Comparison of ENCODE assay signal across 19 cellular contexts in genomic region chr1:184049291-184049690, GRCh38. TPM values are rescaled to one million over a fixed set of nuclear protein-coding genes. Genes with fewer than 3 reads are reported as not detected.
DNase-seq lines count a peak whose midpoint lies in the region; ATAC-seq, FAIRE-seq and TF ChIP-seq lines count a peak whose summit lies in the region.
"Had no signal": no experiment of that assay in that cellular context is flagged by ENCODE, and none has a peak within 500 bp of the region (broad histone marks: within the 10 kb centered on the region; RNA-seq: fewer than 3 reads in every experiment).

No MANE protein-coding gene starts in this region.

- H3K27me3 Mint-ChIP-seq in progenitor cell of endocrine pancreas: peaks cover 8% of the 10 kb centered on the region

- no peaks in the 10 kb centered on the region for H3K9me3 ChIP-seq in HAP-1
- H3K9me3 ChIP-seq: BLaER1 had no signal

- no peak overlapping the region for H3K4me3 Mint-ChIP-seq in progenitor cell of endocrine pancreas (ENCODE audit: low read depth)
- H3K4me3 Mint-ChIP-seq: B cell; CD8-positive, alpha-beta T cell had no signal

- FAIRE-seq in D721Med (lab: Jason Lieb, UNC): peak; percentile 51
- FAIRE-seq: GM12891, H54 had no signal

- H3K36me3 ChIP-seq in HAP-1 (replicated peaks): no peaks in the 10 kb centered on the region

- H3K36me3 Mint-ChIP-seq in progenitor cell of endocrine pancreas (ENCODE audit: insufficient read depth): peaks cover 1% of the 10 kb centered on the region

- in situ Hi-C loops in HAP-1 (cut with MboI; ENCODE audit: low sequenced_read_pairs): loop anchor here (25.0 kb wide), 1 partner anchor 412 kb away; the partner anchor contains the start of gene ARPC5

- no peak for ATAC-seq in GM18511 (IDR thresholded peaks at IDR 0.05; ENCODE audit: unreplicated experiment)
- ATAC-seq: CD8-positive, alpha-beta T cell had no signal

- H3K9me3 Mint-ChIP-seq in progenitor cell of endocrine pancreas (ENCODE audit: low read depth): no peaks in the 10 kb centered on the region
- H3K9me3 Mint-ChIP-seq: CD4-positive, CD25-positive, alpha-beta regulatory T cell; CD8-positive, alpha-beta T cell had no signal

- peak; percentile 13 for DNase-seq in NCI-H1105 treated with DMSO at 0.1 percent for 48 hours (lab: John Stamatoyannopoulos, UW)
- DNase-seq in NCI-H1105 (lab: John Stamatoyannopoulos, UW): no peak
- no peak for DNase-seq in D721Med (ENCODE audit: insufficient read length, low spot score)
- DNase-seq in HAP-1 (ENCODE audit: low spot score in 2 of 2): peak; percentile 57 to 94
- DNase-seq in progenitor cell of endocrine pancreas (ENCODE audit: low spot score, unreplicated experiment): no peak
- no peak for DNase-seq in occipital lobe (lab: John Stamatoyannopoulos, UW)
- no peak for DNase-seq in COLO829 (ENCODE audit: low spot score)
- DNase-seq: CD4-positive, CD25-positive, alpha-beta regulatory T cell; CD8-positive, alpha-beta T cell; DMS53; DMS79 treated with DMSO at 0.1 percent for 48 hours; GF-D8; GOT3; HCEC 1CT had no signal

- TF ChIP-seq CTCF in D721Med (IDR thresholded peaks at IDR 0.05; ENCODE audit: insufficient read depth, missing control alignments) (no peak), progenitor cell of endocrine pancreas (IDR thresholded peaks at IDR 0.05; ENCODE audit: unreplicated experiment) (no peak)

- peaks cover 12% of the 10 kb centered on the region for H3K4me1 Mint-ChIP-seq in progenitor cell of endocrine pancreas (ENCODE audit: low read depth)

- no peaks in the 10 kb centered on the region for H3K27me3 ChIP-seq in HAP-1 (ENCODE audit: low read depth)
- H3K27me3 ChIP-seq: BLaER1 had no signal

- H3K27ac Mint-ChIP-seq in progenitor cell of endocrine pancreas: peak overlapping the region; percentile 3
- H3K27ac Mint-ChIP-seq: B cell; CD4-positive, CD25-positive, alpha-beta regulatory T cell; CD8-positive, alpha-beta T cell had no signal

- peaks cover 50% of the 10 kb centered on the region for H3K4me1 ChIP-seq in HAP-1

- no peak overlapping the region for H3K4me3 ChIP-seq in HAP-1
- H3K4me3 ChIP-seq: BLaER1 had no signal

RNA-seq across cellular contexts. Expression of gene TSEN15, which starts 2.2 kb away (rescaled TPM):
- total RNA-seq in progenitor cell of endocrine pancreas (22.4 and 23.7 TPM in 2 replicates), occipital lobe (30.4 TPM)

RNA-seq across cellular contexts. Expression of gene COLGALT2, which starts 11.8 kb away (rescaled TPM):
- total RNA-seq in progenitor cell of endocrine pancreas: 1.6 and 1.7 TPM in 2 replicates
- total RNA-seq in occipital lobe: 10.1 TPM

Comparison
In these comparisons a context has a peak if more than half of its experiments do, and no peak if none do; other contexts are left out.
1. DNase-seq: peak in NCI-H1105 treated with DMSO at 0.1 percent for 48 hours (single experiment) and HAP-1 (2 of 2); none in NCI-H1105 (single experiment), D721Med (single experiment), progenitor cell of endocrine pancreas (single experiment), occipital lobe (single experiment) and COLO829 (single experiment).